15 cellular contexts compared by ENCODE assay signal in the genomic region with DNA sequence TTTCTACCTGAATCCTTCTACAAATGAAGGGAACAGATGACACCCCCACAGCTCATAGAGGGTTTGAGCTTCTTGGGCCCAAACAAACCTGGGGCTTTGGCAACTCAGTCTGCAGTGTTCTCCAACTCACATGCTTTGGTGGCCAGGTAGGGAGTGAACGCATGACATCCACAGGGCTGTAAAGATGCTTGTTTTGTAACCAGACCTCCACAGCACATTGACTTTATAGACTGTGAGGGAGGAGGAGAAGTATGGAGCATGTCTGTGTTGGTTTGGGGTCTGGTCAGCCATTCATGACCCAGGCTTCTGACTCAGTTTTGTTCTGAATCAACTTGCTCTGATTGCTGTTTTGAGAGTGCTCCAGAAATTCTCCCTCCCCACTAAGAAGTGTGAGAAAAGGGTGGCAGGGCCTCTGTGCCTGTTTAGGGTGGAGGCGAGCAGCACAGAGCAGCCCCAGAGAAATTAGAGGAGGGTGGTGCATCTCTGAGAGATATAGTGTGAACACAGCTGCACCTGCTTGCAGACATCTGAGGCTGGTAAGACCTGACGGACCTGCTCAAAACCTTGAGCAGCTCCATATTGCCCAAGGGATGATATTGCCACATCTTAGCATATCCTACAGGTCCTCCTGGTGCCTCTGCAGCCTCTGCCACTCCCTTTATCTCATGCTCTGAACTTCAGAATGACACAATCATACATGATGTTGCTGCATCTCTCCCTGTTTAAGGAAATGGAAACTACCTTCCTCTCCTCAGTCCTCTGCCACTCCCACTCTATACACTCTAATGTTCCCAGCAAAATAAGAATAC.
DNase-seq lines count a peak whose midpoint lies in the region; ATAC-seq and TF ChIP-seq lines count a peak whose summit lies in the region.
"Had no signal": no experiment of that assay in that cellular context is flagged by ENCODE, and none has a peak within 500 bp of the region (broad histone marks: within the 10 kb centered on the region; RNA-seq: fewer than 3 reads in every experiment).

No MANE protein-coding gene starts in this region.

- POLR2A ChIA-PET in naive thymus-derived CD4-positive, alpha-beta T cell (lab: Charles Lee) = no interaction called here

- no peak for TF ChIP-seq CTCF in GM13976 (IDR thresholded peaks at IDR 0.05; ENCODE audit: borderline replicate concordance, control extremely low read depth, extremely low read depth, insufficient read depth, missing control alignments)

- H3K4me3 Mint-ChIP-seq in naive thymus-derived CD4-positive, alpha-beta T cell = no peak overlapping the region
- H3K4me3 Mint-ChIP-seq: CD14-positive monocyte, H9 had no signal

- H3K36me3 ChIP-seq in naive thymus-derived CD4-positive, alpha-beta T cell (ENCODE audit: control insufficient read depth in 2 of 3, insufficient read depth in 3 of 3, low read length in 3 of 3) = no peaks in the 10 kb centered on the region

- H3K27ac ChIP-seq in naive thymus-derived CD4-positive, alpha-beta T cell (ENCODE audit: low read depth, low read length) = no peak overlapping the region
- H3K27ac ChIP-seq: A549 had no signal

- DNase-seq in SKM-1 (lab: John Stamatoyannopoulos, UW; ENCODE audit: unreplicated experiment) (peak; percentile 16), LoVo (ENCODE audit: low spot score) (no peak), medulla oblongata (ENCODE audit: extremely low spot score) (no peak), HuH-7.5 (ENCODE audit: low spot score) (no peak), GM13976 (ENCODE audit: low spot score) (no peak)
- no peak for DNase-seq in naive thymus-derived CD4-positive, alpha-beta T cell
- DNase-seq: COR-L47, H9, NCI-H1092, NCI-H2227 treated with DMSO at 0.1 percent for 48 hours, NCI-H526 treated with DMSO at 0.1 percent for 48 hours had no signal

- H3K27me3 Mint-ChIP-seq in naive thymus-derived CD4-positive, alpha-beta T cell = peaks cover 0 to 10% (median 2%) of the 10 kb centered on the region in 5 donors

- CTCF ChIA-PET in naive thymus-derived CD4-positive, alpha-beta T cell (lab: Charles Lee) = no interaction called here

- peak; percentile 36 for ATAC-seq in GM18511 (IDR thresholded peaks at IDR 0.05; ENCODE audit: unreplicated experiment)
- peak; percentile 45 for ATAC-seq in HG03565 (IDR thresholded peaks at IDR 0.05; ENCODE audit: unreplicated experiment)
- ATAC-seq in naive thymus-derived CD4-positive, alpha-beta T cell = peak; percentile 27
- ATAC-seq: A549 had no signal

- H3K4me3 ChIP-seq in naive thymus-derived CD4-positive, alpha-beta T cell (ENCODE audit: low read length) = no peak overlapping the region
- H3K4me3 ChIP-seq: A549 had no signal

- in situ Hi-C loops in GM13976 (cut with MboI; ENCODE audit: low sequenced_read_pairs, unreplicated experiment) = no loop called here

- no peaks in the 10 kb centered on the region for H3K4me1 ChIP-seq in naive thymus-derived CD4-positive, alpha-beta T cell (ENCODE audit: control insufficient read depth in 2 of 2, insufficient read depth in 2 of 2, low read length in 2 of 2)
- H3K4me1 ChIP-seq: A549 had no signal

- H3K9me3 ChIP-seq in naive thymus-derived CD4-positive, alpha-beta T cell (ENCODE audit: control insufficient read depth in 2 of 3, low read length in 3 of 3) = no peaks in the 10 kb centered on the region
- H3K9me3 ChIP-seq: A549 had no signal

- no peak overlapping the region for H3K27ac Mint-ChIP-seq in naive thymus-derived CD4-positive, alpha-beta T cell
- H3K27ac Mint-ChIP-seq: H9 had no signal

- no peaks in the 10 kb centered on the region for H3K36me3 Mint-ChIP-seq in naive thymus-derived CD4-positive, alpha-beta T cell

- intact Hi-C loops in naive thymus-derived CD4-positive, alpha-beta T cell (cut with micrococcal nuclease) = no loop called here

- H3K4me1 Mint-ChIP-seq in naive thymus-derived CD4-positive, alpha-beta T cell = no peaks in the 10 kb centered on the region
- H3K4me1 Mint-ChIP-seq: H9 had no signal

- no peaks in the 10 kb centered on the region for H3K27me3 ChIP-seq in naive thymus-derived CD4-positive, alpha-beta T cell (ENCODE audit: control insufficient read depth in 2 of 2, insufficient read depth in 2 of 2, low read length in 2 of 2)

- H3K9me3 Mint-ChIP-seq in naive thymus-derived CD4-positive, alpha-beta T cell = peaks cover 0 to 3% (median 0%) of the 10 kb centered on the region in 11 donors
